Comparison of ENCODE assay signal across 8 cellular contexts in genomic region chr1:202692959-202693555, GRCh38. TPM values are rescaled to one million over a fixed set of nuclear protein-coding genes. Genes with fewer than 3 reads are reported as not detected.
DNase-seq lines count a peak whose midpoint lies in the region.

No MANE protein-coding gene starts in this region.

- peak; percentile 42 for DNase-seq in COLO668 (lab: John Stamatoyannopoulos, UW; ENCODE audit: unreplicated experiment)
- DNase-seq in HT-29 (ENCODE audit: low spot score): peak; percentile 73
- peak; percentile 17 to 68 (median 45) for DNase-seq in T-helper 2 cell
- DNase-seq in amniotic stem cell (lab: John Stamatoyannopoulos, UW): peak; percentile 32
- peak; percentile 83 for DNase-seq in iPS DF 6.9 (ENCODE audit: low read depth, low spot score)
- peak; percentile 11 to 37 for DNase-seq in stimulated activated CD4-positive, alpha-beta T cell treated with anti-CD3 and anti-CD28 coated beads, Interleukin-1b, Interleukin-23, amount 100 ng/mL, for 1 hour (ENCODE audit: low read depth in 2 of 2)
- no peak for DNase-seq in NCI-H187 (lab: John Stamatoyannopoulos, UW)
- DNase-seq in NCI-H510A (lab: John Stamatoyannopoulos, UW): no peak

- H3K9me3 ChIP-seq in iPS DF 6.9 (ENCODE audit: control insufficient read depth, insufficient read depth, low read length): no peaks in the 10 kb centered on the region

- no peak overlapping the region for H3K27ac ChIP-seq in iPS DF 6.9 (ENCODE audit: low read length)

- no peak overlapping the region for H3K4me3 ChIP-seq in iPS DF 6.9 (ENCODE audit: low read length)

- H3K27me3 ChIP-seq in iPS DF 6.9 (ENCODE audit: control insufficient read depth, insufficient read depth, low read length): no peaks in the 10 kb centered on the region

- WGBS in iPS DF 6.9 (ENCODE audit: insufficient coverage, insufficient read length): no CpG with 5 or more reads among the region's 3 CpGs

- H3K4me1 ChIP-seq in iPS DF 6.9 (ENCODE audit: control insufficient read depth, insufficient read depth, low read length): no peaks in the 10 kb centered on the region

- no peaks in the 10 kb centered on the region for H3K36me3 ChIP-seq in iPS DF 6.9 (ENCODE audit: control insufficient read depth, insufficient read depth, low read length)

RNA-seq across cellular contexts. Expression of gene SYT2, which starts 17.2 kb away (rescaled TPM):
- 0.05 and 0.10 TPM in 2 replicates for total RNA-seq in HT-29 (2014; rRNA removed; shearing (Covaris generic))

Comparison
In these comparisons a context has a peak if more than half of its experiments do, and no peak if none do; other contexts are left out.
1. DNase-seq: peak in COLO668 (single experiment), HT-29 (single experiment), T-helper 2 cell (5 of 5), amniotic stem cell (single experiment), iPS DF 6.9 (single experiment) and stimulated activated CD4-positive, alpha-beta T cell treated with anti-CD3 and anti-CD28 coated beads, Interleukin-1b, Interleukin-23, amount 100 ng/mL, for 1 hour (2 of 2); none in NCI-H187 (0 of 2) and NCI-H510A (single experiment).